8 cellular contexts compared by ENCODE assay signal in genomic region chr13:97855570-97855970, GRCh38.
DNase-seq lines count a peak whose midpoint lies in the region; ATAC-seq, FAIRE-seq and TF ChIP-seq lines count a peak whose summit lies in the region.

No MANE protein-coding gene starts in this region.

- peak overlapping the region; percentile 52; the same call in 2 of the 3 replicates for H3K4me2 ChIP-seq in A549

- FAIRE-seq in A549 (lab: Jason Lieb, UNC), result no peak

- 0 out of 2 replicates have a peak overlapping the region, but pooled peaks have one; percentile 4 for H3K9ac ChIP-seq in ES-I3 (ENCODE audit: low read depth, low read length)

- no peak overlapping the region for H3K4me3 ChIP-seq in A549
- no peak overlapping the region for H3K4me3 ChIP-seq in stomach

- peaks cover 9% of the 10 kb centered on the region for H3K4me1 Mint-ChIP-seq in brain

- H3K27ac ChIP-seq in A549, result peak overlapping the region in 1 of 2 experiments; percentile 0; a peak in 1 of 6 replicates
- peak overlapping the region in 3 of 5 donors; percentile 17 to 46 (median 27) for H3K27ac ChIP-seq in stomach

- TF ChIP-seq CTCF in A549 (IDR thresholded peaks at IDR 0.05) (peak; percentile 81), brain (conservative IDR thresholded peaks at IDR 0.05) (peak; percentile 94 to 95), stomach (IDR thresholded peaks at IDR 0.05) (peak in 4 of 7 experiments; percentile 60 to 77 (median 70))

- peaks cover 0 to 7% (median 0%) of the 10 kb centered on the region in 5 experiments for H3K9me3 Mint-ChIP-seq in brain

- peaks cover 10% of the 10 kb centered on the region for H3K27me3 Mint-ChIP-seq in brain

- CTCF ChIA-PET in A549 (lab: Yijun Ruan, JAX), result interaction anchor here (0.5 to 3.6 kb wide), 30 partner anchors 10 to 576 kb away, joined by 3 to 21 read pairs (median 4); no protein-coding TSS in a partner anchor

- TF ChIP-seq RAD21 in A549 (conservative IDR thresholded peaks at IDR 0.05 in 1 of 2, IDR thresholded peaks at IDR 0.05 in 1 of 2), result peak; percentile 90 to 91

- no peaks in the 10 kb centered on the region for H3K9me3 ChIP-seq in A549
- H3K9me3 ChIP-seq in ES-I3 (ENCODE audit: control insufficient read depth, insufficient read depth, low read length), result no peaks in the 10 kb centered on the region
- no peaks in the 10 kb centered on the region for H3K9me3 ChIP-seq in stomach

- peak overlapping the region; percentile 4 to 83 (median 74) for H3K27ac Mint-ChIP-seq in brain

- no peaks in the 10 kb centered on the region for H3K36me3 Mint-ChIP-seq in brain

- WGBS in A549 (ENCODE audit: missing lambda C conversion rate), result 2% methylated on average over 8 of the region's 8 CpGs
- 4 to 10% (median 7%) methylated on average over 8 of the region's 8 CpGs for WGBS in stomach, 5 donors

- H3K27me3 ChIP-seq in stomach, result no peaks in the 10 kb centered on the region

- POLR2A ChIA-PET in A549 (lab: Yijun Ruan, JAX), result interaction anchor here (0.6 kb wide), 1 partner anchor 1084 kb away, joined by 4 read pairs; no protein-coding TSS in a partner anchor

- peak overlapping the region in 3 of 5 experiments; percentile 21 to 54 (median 44) for H3K4me3 Mint-ChIP-seq in brain

- H3K4me1 ChIP-seq in A549, result peaks cover 14% of the 10 kb centered on the region; the same call in 1 of the 3 replicates
- H3K4me1 ChIP-seq in ES-I3 (ENCODE audit: insufficient read depth, low read length), result peaks cover 8% of the 10 kb centered on the region; the same call in 1 of the 2 replicates
- peaks cover 0 to 11% (median 3%) of the 10 kb centered on the region in 4 donors for H3K4me1 ChIP-seq in stomach

- ATAC-seq in A549, result peak; percentile 89 to 94
- ATAC-seq in HG03469 (IDR thresholded peaks at IDR 0.05; ENCODE audit: unreplicated experiment), result no peak

- intact Hi-C loops in stomach (cut with DNase I; ENCODE audit: low total_unique reads), result loop anchor here (10.0 kb wide), 1 partner anchor 819 kb away; no protein-coding TSS in a partner anchor

- no peak for TF ChIP-seq POLR2A in A549 (IDR thresholded peaks at IDR 0.05; ENCODE audit: low read length)
- TF ChIP-seq POLR2A in stomach (IDR thresholded peaks at IDR 0.05), result no peak

- peak; percentile 47 to 65 for DNase-seq in A549 (ENCODE audit: low read depth in 1 of 2, low spot score in 1 of 2)
- DNase-seq in HPDE6-E6E7 (ENCODE audit: extremely low spot score), result peak; percentile 46
- DNase-seq in NCI-H774 (lab: John Stamatoyannopoulos, UW), result peak; percentile 66
- peak; percentile 77 for DNase-seq in iPS-NIHi7 (ENCODE audit: extremely low spot score)
- no peak for DNase-seq in stomach

- H3K36me3 ChIP-seq in ES-I3 (ENCODE audit: insufficient read depth, low read length) (no peaks in the 10 kb centered on the region), stomach (no peaks in the 10 kb centered on the region)

- TF ChIP-seq EP300 in A549 (IDR thresholded peaks at IDR 0.05) (no peak), stomach (IDR thresholded peaks at IDR 0.05) (no peak)

TF ChIP-seq in A549, 52 proteins besides CTCF, POLR2A, EP300 and RAD21:
- no peak for TF ChIP-seq HDAC2 (IDR thresholded peaks at IDR 0.05)
- no peak for TF ChIP-seq ATOH8 (CRISPR knock-in tag; IDR thresholded peaks at IDR 0.05; ENCODE audit: low read depth)
- no peak for TF ChIP-seq TFCP2L1 (CRISPR knock-in tag; IDR thresholded peaks at IDR 0.05)
- no peak for TF ChIP-seq CBX8 (IDR thresholded peaks at IDR 0.05)
- TF ChIP-seq SMC3 (IDR thresholded peaks at IDR 0.05), result peak; percentile 87
- no peak for TF ChIP-seq JUN (IDR thresholded peaks at IDR 0.05)
- no peak for TF ChIP-seq CBX2 (IDR thresholded peaks at IDR 0.05; ENCODE audit: borderline replicate concordance, low read depth)
